Comparison of ENCODE assay signal across 22 cellular contexts in genomic region chr20:25218492-25218891, GRCh38.
"Had no signal": no experiment of that assay in that cellular context is flagged by ENCODE, and none has a peak within 500 bp of the region (broad histone marks: within the 10 kb centered on the region; RNA-seq: fewer than 3 reads in every experiment).

No MANE protein-coding gene starts in this region.

- H3K4me3 Mint-ChIP-seq: dendritic cell treated with granulocyte-macrophage colony-stimulating factor and Interleukin-4, amounts not matched to agents 40 ng/mL and 50 ng/mL, for 4 days; effector memory CD8-positive, alpha-beta T cell; naive thymus-derived CD4-positive, alpha-beta T cell; nephron progenitor cell; stimulated activated memory B cell treated with anti-CD40 and anti-IgM and Interleukin-4, amounts not matched to agents 10 μg/mL and 1 μg/mL and 100 μg/mL, for 72 hours; stimulated activated naive CD8-positive, alpha-beta T cell treated with anti-CD3 and anti-CD28 coated beads, Interleukin-15, Interleukin-2, amounts not matched to agents 100 ng/mL and 50 ng/mL, for 24 hours had no signal

- DNase-seq: effector memory CD8-positive, alpha-beta T cell; gastrocnemius medialis; heart right ventricle; hypothalamus; left lung; mesendoderm; naive thymus-derived CD4-positive, alpha-beta T cell; nephron progenitor cell; stimulated activated CD4-positive, alpha-beta T cell treated with anti-CD3 and anti-CD28 coated beads, Interleukin-4, amount 100 ng/mL, for 1 hour; stimulated activated CD8-positive, alpha-beta memory T cell treated with anti-CD3 and anti-CD28 coated beads, Interleukin-4, amount 100 ng/mL, for 48 hours; testis; upper lobe of right lung had no signal

- H3K9me3 ChIP-seq: esophagus muscularis mucosa, gastrocnemius medialis, heart right ventricle, left lung, neutrophil, testis, tibial nerve, upper lobe of right lung, vagina had no signal

- H3K27ac ChIP-seq: epithelial cell of prostate, esophagus muscularis mucosa, gastrocnemius medialis, left lung, neutrophil, upper lobe of right lung, vagina had no signal

- H3K27me3 ChIP-seq: esophagus muscularis mucosa, gastrocnemius medialis, heart right ventricle, left lung, neutrophil, testis, tibial nerve, upper lobe of right lung, vagina had no signal

- H3K27ac Mint-ChIP-seq: dendritic cell treated with granulocyte-macrophage colony-stimulating factor and Interleukin-4, amounts not matched to agents 40 ng/mL and 50 ng/mL, for 4 days; naive thymus-derived CD4-positive, alpha-beta T cell; stimulated activated memory B cell treated with anti-CD40 and anti-IgM and Interleukin-4, amounts not matched to agents 10 μg/mL and 1 μg/mL and 100 μg/mL, for 72 hours; stimulated activated naive CD8-positive, alpha-beta T cell treated with anti-CD3 and anti-CD28 coated beads, Interleukin-15, Interleukin-2, amounts not matched to agents 100 ng/mL and 50 ng/mL, for 24 hours had no signal

- H3K4me2 ChIP-seq: smooth muscle cell had no signal

- H3K4me1 ChIP-seq: left lung, upper lobe of right lung, vagina had no signal

- H3K9me3 Mint-ChIP-seq: dendritic cell treated with granulocyte-macrophage colony-stimulating factor and Interleukin-4, amounts not matched to agents 40 ng/mL and 50 ng/mL, for 4 days; effector memory CD8-positive, alpha-beta T cell; naive thymus-derived CD4-positive, alpha-beta T cell; nephron progenitor cell; stimulated activated memory B cell treated with anti-CD40 and anti-IgM and Interleukin-4, amounts not matched to agents 10 μg/mL and 1 μg/mL and 100 μg/mL, for 72 hours; stimulated activated naive CD8-positive, alpha-beta T cell treated with anti-CD3 and anti-CD28 coated beads, Interleukin-15, Interleukin-2, amounts not matched to agents 100 ng/mL and 50 ng/mL, for 24 hours had no signal

- H3K27me3 Mint-ChIP-seq: dendritic cell treated with granulocyte-macrophage colony-stimulating factor and Interleukin-4, amounts not matched to agents 40 ng/mL and 50 ng/mL, for 4 days; effector memory CD8-positive, alpha-beta T cell; naive thymus-derived CD4-positive, alpha-beta T cell; stimulated activated memory B cell treated with anti-CD40 and anti-IgM and Interleukin-4, amounts not matched to agents 10 μg/mL and 1 μg/mL and 100 μg/mL, for 72 hours; stimulated activated naive CD8-positive, alpha-beta T cell treated with anti-CD3 and anti-CD28 coated beads, Interleukin-15, Interleukin-2, amounts not matched to agents 100 ng/mL and 50 ng/mL, for 24 hours had no signal

- H3K4me3 ChIP-seq: esophagus muscularis mucosa, gastrocnemius medialis, heart right ventricle, left lung, lung, smooth muscle cell, testis, tibial nerve, upper lobe of right lung, vagina had no signal
